In the genomic region with DNA sequence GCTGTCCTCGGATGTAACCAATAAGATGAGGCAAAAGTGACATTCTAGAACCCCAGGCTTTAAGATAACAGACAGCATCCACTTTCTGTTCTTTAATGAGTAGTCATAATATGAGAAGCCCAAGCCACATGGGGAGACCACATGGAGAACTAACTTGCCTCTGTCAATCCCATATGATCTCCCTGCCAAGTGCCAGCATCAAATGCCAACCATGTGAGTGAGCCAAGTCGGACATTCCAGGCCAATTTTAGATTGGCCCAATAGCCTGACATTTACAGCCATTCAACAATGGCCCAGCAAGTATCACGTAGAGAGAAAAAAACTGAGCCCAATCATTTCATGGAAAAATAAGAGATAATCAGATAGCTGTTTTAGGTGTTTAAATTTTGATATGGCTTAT, we compare ENCODE assay signal across 1 cellular context.
TF ChIP-seq lines count a peak whose summit lies in the region.

No MANE protein-coding gene starts in this region.

TF ChIP-seq in WTC11, 78 proteins besides CTCF, POLR2A, EP300 and RAD21 (continued from another document):
- TF ChIP-seq, protein P1, sequence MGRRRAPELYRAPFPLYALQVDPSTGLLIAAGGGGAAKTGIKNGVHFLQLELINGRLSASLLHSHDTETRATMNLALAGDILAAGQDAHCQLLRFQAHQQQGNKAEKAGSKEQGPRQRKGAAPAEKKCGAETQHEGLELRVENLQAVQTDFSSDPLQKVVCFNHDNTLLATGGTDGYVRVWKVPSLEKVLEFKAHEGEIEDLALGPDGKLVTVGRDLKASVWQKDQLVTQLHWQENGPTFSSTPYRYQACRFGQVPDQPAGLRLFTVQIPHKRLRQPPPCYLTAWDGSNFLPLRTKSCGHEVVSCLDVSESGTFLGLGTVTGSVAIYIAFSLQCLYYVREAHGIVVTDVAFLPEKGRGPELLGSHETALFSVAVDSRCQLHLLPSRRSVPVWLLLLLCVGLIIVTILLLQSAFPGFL (CRISPR knock-in tag; IDR thresholded peaks at IDR 0.05; ENCODE audit: borderline replicate concordance): no peak
- TF ChIP-seq, protein P2, sequence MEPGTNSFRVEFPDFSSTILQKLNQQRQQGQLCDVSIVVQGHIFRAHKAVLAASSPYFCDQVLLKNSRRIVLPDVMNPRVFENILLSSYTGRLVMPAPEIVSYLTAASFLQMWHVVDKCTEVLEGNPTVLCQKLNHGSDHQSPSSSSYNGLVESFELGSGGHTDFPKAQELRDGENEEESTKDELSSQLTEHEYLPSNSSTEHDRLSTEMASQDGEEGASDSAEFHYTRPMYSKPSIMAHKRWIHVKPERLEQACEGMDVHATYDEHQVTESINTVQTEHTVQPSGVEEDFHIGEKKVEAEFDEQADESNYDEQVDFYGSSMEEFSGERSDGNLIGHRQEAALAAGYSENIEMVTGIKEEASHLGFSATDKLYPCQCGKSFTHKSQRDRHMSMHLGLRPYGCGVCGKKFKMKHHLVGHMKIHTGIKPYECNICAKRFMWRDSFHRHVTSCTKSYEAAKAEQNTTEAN (CRISPR knock-in tag; IDR thresholded peaks at IDR 0.05): no peak
- TF ChIP-seq, protein P3, sequence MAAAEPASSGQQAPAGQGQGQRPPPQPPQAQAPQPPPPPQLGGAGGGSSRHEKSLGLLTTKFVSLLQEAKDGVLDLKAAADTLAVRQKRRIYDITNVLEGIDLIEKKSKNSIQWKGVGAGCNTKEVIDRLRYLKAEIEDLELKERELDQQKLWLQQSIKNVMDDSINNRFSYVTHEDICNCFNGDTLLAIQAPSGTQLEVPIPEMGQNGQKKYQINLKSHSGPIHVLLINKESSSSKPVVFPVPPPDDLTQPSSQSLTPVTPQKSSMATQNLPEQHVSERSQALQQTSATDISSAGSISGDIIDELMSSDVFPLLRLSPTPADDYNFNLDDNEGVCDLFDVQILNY (CRISPR knock-in tag; IDR thresholded peaks at IDR 0.05): no peak
- TF ChIP-seq, protein P4, sequence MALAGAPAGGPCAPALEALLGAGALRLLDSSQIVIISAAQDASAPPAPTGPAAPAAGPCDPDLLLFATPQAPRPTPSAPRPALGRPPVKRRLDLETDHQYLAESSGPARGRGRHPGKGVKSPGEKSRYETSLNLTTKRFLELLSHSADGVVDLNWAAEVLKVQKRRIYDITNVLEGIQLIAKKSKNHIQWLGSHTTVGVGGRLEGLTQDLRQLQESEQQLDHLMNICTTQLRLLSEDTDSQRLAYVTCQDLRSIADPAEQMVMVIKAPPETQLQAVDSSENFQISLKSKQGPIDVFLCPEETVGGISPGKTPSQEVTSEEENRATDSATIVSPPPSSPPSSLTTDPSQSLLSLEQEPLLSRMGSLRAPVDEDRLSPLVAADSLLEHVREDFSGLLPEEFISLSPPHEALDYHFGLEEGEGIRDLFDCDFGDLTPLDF (CRISPR knock-in tag; IDR thresholded peaks at IDR 0.05): no peak
- TF ChIP-seq ZNF416 (CRISPR knock-in tag; IDR thresholded peaks at IDR 0.05) (no peak), RELA (CRISPR knock-in tag; IDR thresholded peaks at IDR 0.05; ENCODE audit: borderline replicate concordance) (no peak), ZNF219 (CRISPR knock-in tag; IDR thresholded peaks at IDR 0.05; ENCODE audit: borderline replicate concordance) (no peak), HMGA2 (CRISPR knock-in tag; IDR thresholded peaks at IDR 0.05) (no peak), ELF4 (CRISPR knock-in tag; IDR thresholded peaks at IDR 0.05; ENCODE audit: low read depth) (no peak)
- TF ChIP-seq, protein P5, sequence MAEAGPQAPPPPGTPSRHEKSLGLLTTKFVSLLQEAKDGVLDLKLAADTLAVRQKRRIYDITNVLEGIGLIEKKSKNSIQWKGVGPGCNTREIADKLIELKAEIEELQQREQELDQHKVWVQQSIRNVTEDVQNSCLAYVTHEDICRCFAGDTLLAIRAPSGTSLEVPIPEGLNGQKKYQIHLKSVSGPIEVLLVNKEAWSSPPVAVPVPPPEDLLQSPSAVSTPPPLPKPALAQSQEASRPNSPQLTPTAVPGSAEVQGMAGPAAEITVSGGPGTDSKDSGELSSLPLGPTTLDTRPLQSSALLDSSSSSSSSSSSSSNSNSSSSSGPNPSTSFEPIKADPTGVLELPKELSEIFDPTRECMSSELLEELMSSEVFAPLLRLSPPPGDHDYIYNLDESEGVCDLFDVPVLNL (CRISPR knock-in tag; IDR thresholded peaks at IDR 0.05; ENCODE audit: borderline replicate concordance, low read depth): no peak
